9 cellular contexts compared by ENCODE assay signal in genomic region chr15:44719293-44719999, GRCh38. TPM values are rescaled to one million over a fixed set of nuclear protein-coding genes. Genes with fewer than 3 reads are reported as not detected.
DNase-seq lines count a peak whose midpoint lies in the region; ATAC-seq and TF ChIP-seq lines count a peak whose summit lies in the region.
"Had no signal": no experiment of that assay in that cellular context is flagged by ENCODE, and none has a peak within 500 bp of the region (broad histone marks: within the 10 kb centered on the region; RNA-seq: fewer than 3 reads in every experiment).

No MANE protein-coding gene starts in this region.

- no peaks in the 10 kb centered on the region for H3K9me3 ChIP-seq in BLaER1
- H3K9me3 ChIP-seq: thoracic aorta had no signal

- H3K4me1 ChIP-seq in BLaER1 = peaks cover 48% of the 10 kb centered on the region

- no peak for TF ChIP-seq CTCF in mesothelial cell of epicardium (IDR thresholded peaks at IDR 0.05; ENCODE audit: unreplicated experiment)

- TF ChIP-seq POLR2A in GM19099 (IDR thresholded peaks at IDR 0.05; ENCODE audit: extremely low read depth, insufficient read length, low read depth) = peak; percentile 71

- no peak overlapping the region for H3K4me3 Mint-ChIP-seq in mesothelial cell of epicardium

- H3K36me3 ChIP-seq in BLaER1 = peaks cover 51% of the 10 kb centered on the region

- peak; percentile 37 for ATAC-seq in HG03196 (IDR thresholded peaks at IDR 0.05; ENCODE audit: unreplicated experiment)

- no peak overlapping the region for H3K4me3 ChIP-seq in BLaER1
- H3K4me3 ChIP-seq: thoracic aorta had no signal

- H3K36me3 Mint-ChIP-seq in mesothelial cell of epicardium = peaks cover 16% of the 10 kb centered on the region

- no peak overlapping the region for H3K9ac ChIP-seq in BLaER1

- H3K27me3 ChIP-seq in BLaER1 = no peaks in the 10 kb centered on the region

- H3K9me3 Mint-ChIP-seq in mesothelial cell of epicardium = no peaks in the 10 kb centered on the region

- H3K27me3 Mint-ChIP-seq in mesothelial cell of epicardium (ENCODE audit: low read depth) = no peaks in the 10 kb centered on the region

- H3K27ac Mint-ChIP-seq in mesothelial cell of epicardium = no peak overlapping the region

- peaks cover 50% of the 10 kb centered on the region for H4K20me1 ChIP-seq in BLaER1

- H3K4me1 Mint-ChIP-seq in mesothelial cell of epicardium = no peaks in the 10 kb centered on the region

- no peak overlapping the region for H3K4me2 ChIP-seq in BLaER1

- 0 out of 2 replicates have a peak overlapping the region, but pooled peaks have one; percentile 11 for H3K27ac ChIP-seq in BLaER1
- H3K27ac ChIP-seq: thoracic aorta had no signal

- peak; percentile 32 for DNase-seq in UCSD-AML1 (lab: John Stamatoyannopoulos, UW; ENCODE audit: unreplicated experiment)
- peak; percentile 56 for DNase-seq in glomerular visceral epithelial cell (ENCODE audit: extremely low spot score)
- no peak for DNase-seq in mesothelial cell of epicardium (ENCODE audit: low spot score in 2 of 2, unreplicated experiment in 2 of 2)
- DNase-seq in DMS79 treated with DMSO at 0.1 percent for 48 hours (lab: John Stamatoyannopoulos, UW) = no peak
- DNase-seq in iPS-NIHi7 (ENCODE audit: extremely low spot score) = no peak

RNA-seq across cellular contexts. Expression of gene B2M, which starts 8.1 kb away (rescaled TPM):
- 237 to 256 TPM (median 240 TPM) in 3 replicates for total RNA-seq in mesothelial cell of epicardium

RNA-seq across cellular contexts. Expression of gene PATL2, which starts 8.3 kb away (rescaled TPM):
- 0.66 to 1.3 TPM (median 1.1 TPM) in 3 replicates for total RNA-seq in mesothelial cell of epicardium

RNA-seq across cellular contexts. Expression of gene TRIM69, which starts 16.9 kb away (rescaled TPM):
- 16.2 to 19.6 TPM (median 17.5 TPM) in 3 replicates for total RNA-seq in mesothelial cell of epicardium

RNA-seq across cellular contexts. Expression of gene SPG11, which starts 56.0 kb away (rescaled TPM):
- 84.6 to 90.0 TPM (median 85.9 TPM) in 3 replicates for total RNA-seq in mesothelial cell of epicardium

Comparison
In these comparisons a context has a peak if more than half of its experiments do, and no peak if none do; other contexts are left out.
1. DNase-seq: peak in UCSD-AML1 (single experiment) and glomerular visceral epithelial cell (single experiment); none in mesothelial cell of epicardium (0 of 2), DMS79 treated with DMSO at 0.1 percent for 48 hours (single experiment) and iPS-NIHi7 (single experiment).